In genomic region chr7:31109751-31110150, GRCh38 we compare ENCODE assay signal across 28 cellular contexts. TPM values are rescaled to one million over a fixed set of nuclear protein-coding genes. Genes with fewer than 3 reads are reported as not detected.
"Had no signal": no experiment of that assay in that cellular context is flagged by ENCODE, and none has a peak within 500 bp of the region (broad histone marks: within the 10 kb centered on the region; RNA-seq: fewer than 3 reads in every experiment).

No MANE protein-coding gene starts in this region.

- H3K27me3 ChIP-seq: heart left ventricle, right lobe of liver, transverse colon, upper lobe of left lung had no signal

- H3K4me1 Mint-ChIP-seq: immature natural killer cell; naive thymus-derived CD8-positive, alpha-beta T cell; nephron; neural crest cell; stimulated activated memory B cell treated with anti-CD40 and anti-IgM and Interleukin-4, amounts not matched to agents 10 μg/mL and 1 μg/mL and 100 μg/mL, for 72 hours; stimulated activated naive CD8-positive, alpha-beta T cell treated with anti-CD3 and anti-CD28 coated beads, Interleukin-15, amount 100 ng/mL, for 72 hours had no signal

- H3K4me3 Mint-ChIP-seq: immature natural killer cell; naive thymus-derived CD8-positive, alpha-beta T cell; nephron; neural crest cell; stimulated activated memory B cell treated with anti-CD40 and anti-IgM and Interleukin-4, amounts not matched to agents 10 μg/mL and 1 μg/mL and 100 μg/mL, for 72 hours; stimulated activated naive CD8-positive, alpha-beta T cell treated with anti-CD3 and anti-CD28 coated beads, Interleukin-15, amount 100 ng/mL, for 72 hours had no signal

- H3K36me3 Mint-ChIP-seq: immature natural killer cell; naive thymus-derived CD8-positive, alpha-beta T cell; stimulated activated memory B cell treated with anti-CD40 and anti-IgM and Interleukin-4, amounts not matched to agents 10 μg/mL and 1 μg/mL and 100 μg/mL, for 72 hours had no signal

- ATAC-seq: heart left ventricle; left colon; naive thymus-derived CD8-positive, alpha-beta T cell; psoas muscle; right lobe of liver; stimulated activated memory B cell treated with anti-CD40 and anti-IgM and Interleukin-4, amounts not matched to agents 10 μg/mL and 1 μg/mL and 100 μg/mL, for 72 hours; stimulated activated naive CD8-positive, alpha-beta T cell treated with anti-CD3 and anti-CD28 coated beads, Interleukin-15, amount 100 ng/mL, for 72 hours had no signal

- H2AFZ ChIP-seq: parathyroid adenoma had no signal

- H3K4me1 ChIP-seq: heart left ventricle, left ventricle myocardium inferior, parathyroid adenoma, psoas muscle, right lobe of liver, transverse colon, upper lobe of left lung had no signal

- H3K9me3 Mint-ChIP-seq: immature natural killer cell; naive thymus-derived CD8-positive, alpha-beta T cell; nephron; neural crest cell; stimulated activated memory B cell treated with anti-CD40 and anti-IgM and Interleukin-4, amounts not matched to agents 10 μg/mL and 1 μg/mL and 100 μg/mL, for 72 hours; stimulated activated naive CD8-positive, alpha-beta T cell treated with anti-CD3 and anti-CD28 coated beads, Interleukin-15, amount 100 ng/mL, for 72 hours had no signal

- H3K4me2 ChIP-seq: smooth muscle cell had no signal

- H3K9me3 ChIP-seq: heart left ventricle, left ventricle myocardium inferior, psoas muscle, right lobe of liver, transverse colon, upper lobe of left lung had no signal

- H3K4me3 ChIP-seq: heart left ventricle, left ventricle myocardium inferior, lung, psoas muscle, right lobe of liver, smooth muscle cell, transverse colon, upper lobe of left lung had no signal

- FAIRE-seq: islet of Langerhans, kidney had no signal

- H3K9ac ChIP-seq: parathyroid adenoma had no signal

- H3K27ac ChIP-seq: heart left ventricle, left ventricle myocardium inferior, parathyroid adenoma, psoas muscle, right lobe of liver, transverse colon, upper lobe of left lung had no signal

- H3K27ac Mint-ChIP-seq: immature natural killer cell; naive thymus-derived CD8-positive, alpha-beta T cell; nephron; stimulated activated memory B cell treated with anti-CD40 and anti-IgM and Interleukin-4, amounts not matched to agents 10 μg/mL and 1 μg/mL and 100 μg/mL, for 72 hours; stimulated activated naive CD8-positive, alpha-beta T cell treated with anti-CD3 and anti-CD28 coated beads, Interleukin-15, amount 100 ng/mL, for 72 hours had no signal

- DNase-seq: heart left ventricle; hypothalamus; immature natural killer cell; kidney; left colon; left ventricle myocardium inferior; mesendoderm; midbrain; naive thymus-derived CD8-positive, alpha-beta T cell; nucleus accumbens; psoas muscle; right lobe of liver; stimulated activated CD4-positive, alpha-beta T cell treated with anti-CD3 and anti-CD28 coated beads, Interleukin-1b, Interleukin-23, amount 100 ng/mL, for 48 hours; stimulated activated CD4-positive, alpha-beta T cell treated with anti-CD3 and anti-CD28 coated beads, Interleukin-2, amount 100 ng/mL, for 48 hours; stimulated activated CD4-positive, alpha-beta T cell treated with anti-CD3 and anti-CD28 coated beads, Interleukin-4, amount 100 ng/mL, for 4 hours; stimulated activated naive CD4-positive, alpha-beta T cell treated with Interleukin-2 at 50 U/mL for 16 hours; stimulated activated naive CD8-positive, alpha-beta T cell treated with anti-CD3 and anti-CD28 coated beads, Interleukin-15, amount 100 ng/mL, for 72 hours; substantia nigra; transverse colon; upper lobe of left lung had no signal

- H3K36me3 ChIP-seq: heart left ventricle, left ventricle myocardium inferior, right lobe of liver, transverse colon, upper lobe of left lung had no signal

RNA-seq across cellular contexts. Expression of gene ADCYAP1R1, which starts 57.6 kb away (rescaled TPM):
- total RNA-seq: kidney; naive thymus-derived CD8-positive, alpha-beta T cell; osteoblast; smooth muscle cell had no signal
- polyA plus RNA-seq: immature natural killer cell; naive thymus-derived CD8-positive, alpha-beta T cell; smooth muscle cell had no signal
